8 cellular contexts compared by ENCODE assay signal in the genomic region with DNA sequence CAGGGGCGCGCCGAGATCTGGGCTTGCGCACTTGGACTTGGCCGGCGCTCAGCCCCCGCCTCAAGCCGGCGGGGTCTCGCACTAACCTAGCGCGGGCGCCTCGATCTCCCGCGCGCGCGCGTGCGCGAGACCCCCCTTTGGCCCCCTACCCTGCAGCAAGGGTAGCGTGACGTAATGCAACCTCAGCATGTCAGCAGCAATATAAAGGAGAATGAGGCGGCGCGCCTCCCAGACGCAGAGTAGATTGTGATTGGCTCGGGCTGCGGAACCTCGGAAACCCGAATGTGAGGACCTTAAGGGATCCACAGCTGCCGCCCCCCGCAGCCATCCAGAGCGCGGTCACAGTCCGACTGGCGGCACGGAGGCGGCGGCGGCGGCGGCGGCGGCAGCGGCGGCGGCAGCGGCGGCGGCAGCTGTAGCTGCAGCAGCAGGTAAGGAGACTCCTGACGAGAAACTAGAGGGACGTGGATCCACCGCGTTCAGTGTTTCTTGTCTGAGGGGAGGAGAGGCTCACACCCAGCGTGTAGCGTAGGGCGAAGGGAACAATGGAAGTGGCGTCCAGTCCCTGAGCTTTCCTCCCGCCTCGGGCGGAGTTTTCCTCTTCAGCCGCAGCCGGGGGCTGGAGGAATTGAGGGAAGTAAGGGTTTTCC. TPM values are rescaled to one million over a fixed set of nuclear protein-coding genes. Genes with fewer than 3 reads are reported as not detected.
A peak's percentile ranks its signal among the peaks of the same experiment; 100 is the strongest.
DNase-seq lines count a peak whose midpoint lies in the region; ATAC-seq and TF ChIP-seq lines count a peak whose summit lies in the region.

A gene with protein sequence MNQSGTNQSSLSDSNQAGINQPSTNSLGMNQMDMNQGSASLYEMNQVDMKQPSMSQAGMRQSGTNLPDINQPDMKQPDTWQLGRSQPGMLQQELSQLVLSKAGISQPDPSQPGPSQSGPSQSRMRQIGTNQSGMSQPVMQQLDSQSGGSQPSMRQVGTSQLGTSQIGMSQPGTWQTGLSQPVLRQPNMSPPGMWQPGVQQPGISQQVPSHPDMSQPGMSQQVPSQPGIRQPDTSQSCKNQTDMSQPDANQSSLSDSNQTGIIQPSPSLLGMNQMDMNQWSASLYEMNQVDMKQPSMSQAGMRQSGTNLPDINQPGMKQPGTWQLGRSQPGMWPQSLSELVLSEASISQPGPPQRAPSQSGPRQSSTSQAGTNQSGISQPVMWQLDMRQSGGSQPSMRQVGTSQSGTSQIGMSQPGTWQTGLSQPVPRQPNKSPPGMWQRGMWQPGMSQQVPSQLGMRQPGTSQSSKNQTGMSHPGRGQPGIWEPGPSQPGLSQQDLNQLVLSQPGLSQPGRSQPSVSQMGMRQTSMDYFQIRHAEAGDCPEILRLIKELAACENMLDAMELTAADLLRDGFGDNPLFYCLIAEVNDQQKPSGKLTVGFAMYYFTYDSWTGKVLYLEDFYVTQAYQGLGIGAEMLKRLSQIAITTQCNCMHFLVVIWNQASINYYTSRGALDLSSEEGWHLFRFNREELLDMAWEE (minus strand): TSS at position 19 of the 650 bp plus-strand sequence. CDS start 134,811 bp downstream, outside the sequence.
A gene (plus strand): TSS at position 231 of the 650 bp plus-strand sequence. CDS start 3,582 bp downstream, outside the sequence.

- peak; percentile 39 for ATAC-seq in GM19043 (IDR thresholded peaks at IDR 0.05; ENCODE audit: low read depth, unreplicated experiment)
- peak; percentile 55 for ATAC-seq in sciatic nerve

- no peak for TF ChIP-seq CTCF in CD14-positive monocyte (IDR thresholded peaks at IDR 0.05)
- no peak for TF ChIP-seq CTCF in breast epithelium (IDR thresholded peaks at IDR 0.05)

- TF ChIP-seq POLR2A in breast epithelium (IDR thresholded peaks at IDR 0.05): no peak

- peaks cover 7 to 21% (median 13%) of the 10 kb centered on the region in 3 donors for H3K27me3 Mint-ChIP-seq in CD14-positive monocyte (ENCODE audit: low read depth in 3 of 3)

- H3K4me3 Mint-ChIP-seq in CD14-positive monocyte: peak within 1 kb of the TSS; percentile 81 to 95

- peak within 1 kb of the TSS; percentile 48 to 75 (median 65) for H3K4me3 ChIP-seq in breast epithelium

- H3K27ac Mint-ChIP-seq in CD14-positive monocyte: peak within 1 kb of the TSS in 1 of 7 donors; percentile 23

- no peaks in the 10 kb centered on the region for H3K36me3 ChIP-seq in breast epithelium

- no peaks in the 10 kb centered on the region for H3K36me3 Mint-ChIP-seq in CD14-positive monocyte

- H3K9me3 Mint-ChIP-seq in CD14-positive monocyte: peaks cover 0 to 5% (median 4%) of the 10 kb centered on the region in 7 donors

- peaks cover 17% of the 10 kb centered on the region for H3K4me1 Mint-ChIP-seq in CD14-positive monocyte

- DNase-seq in CD14-positive monocyte (ENCODE audit: low spot score) (no peak), HUDEP-2 (lab: John Stamatoyannopoulos, UW; ENCODE audit: unreplicated experiment in 76 of 76) (peak in 39 of 76 experiments; percentile 0 to 19 (median 2)), RKO (ENCODE audit: low spot score) (peak; percentile 62), breast epithelium (ENCODE audit: low spot score in 2 of 2) (peak; percentile 18 to 42), iPS-NIHi11 (ENCODE audit: low spot score) (peak; percentile 68), sciatic nerve (ENCODE audit: low spot score) (no peak), NCI-H187 treated with DMSO at 0.1 percent for 48 hours (lab: John Stamatoyannopoulos, UW) (no peak)

- H3K27ac ChIP-seq in breast epithelium: peak within 1 kb of the TSS; percentile 75 to 78

- H3K4me1 ChIP-seq in breast epithelium: no peaks in the 10 kb centered on the region

- intact Hi-C loops in CD14-positive monocyte (cut with micrococcal nuclease) (no loop called here), breast epithelium (cut with DNase I; ENCODE audit: low total_unique reads) (no loop called here), sciatic nerve (cut with DNase I) (no loop called here)

- peaks cover 0 to 11% of the 10 kb centered on the region in 2 donors for H3K27me3 ChIP-seq in breast epithelium

- no peaks in the 10 kb centered on the region for H3K9me3 ChIP-seq in breast epithelium

RNA-seq across cellular contexts. Expression of the first gene that starts in this region (rescaled TPM):
- polyA plus RNA-seq in CD14-positive monocyte: not detected
- under 1 TPM in 1 of 3 donors, not detected in 2; 0.15 TPM for total RNA-seq in breast epithelium
- not detected for total RNA-seq in sciatic nerve

RNA-seq across cellular contexts. Expression of the second gene that starts in this region (rescaled TPM):
- not detected for polyA plus RNA-seq in CD14-positive monocyte
- total RNA-seq in breast epithelium (10 to 100 TPM in 1 of 3 donors, 1 to 10 TPM in 2; 1.1 to 14.5 (median 6.2) TPM), sciatic nerve (3.6 TPM)

Comparison
In these comparisons a context has a peak if more than half of its experiments do, and no peak if none do; other contexts are left out.
1. DNase-seq: peak in HUDEP-2 (39 of 76), RKO (single experiment), breast epithelium (2 of 2) and iPS-NIHi11 (single experiment); none in CD14-positive monocyte (single experiment), sciatic nerve (single experiment) and NCI-H187 treated with DMSO at 0.1 percent for 48 hours (single experiment).